Comparison of ENCODE assay signal across 8 cellular contexts in the genomic region with DNA sequence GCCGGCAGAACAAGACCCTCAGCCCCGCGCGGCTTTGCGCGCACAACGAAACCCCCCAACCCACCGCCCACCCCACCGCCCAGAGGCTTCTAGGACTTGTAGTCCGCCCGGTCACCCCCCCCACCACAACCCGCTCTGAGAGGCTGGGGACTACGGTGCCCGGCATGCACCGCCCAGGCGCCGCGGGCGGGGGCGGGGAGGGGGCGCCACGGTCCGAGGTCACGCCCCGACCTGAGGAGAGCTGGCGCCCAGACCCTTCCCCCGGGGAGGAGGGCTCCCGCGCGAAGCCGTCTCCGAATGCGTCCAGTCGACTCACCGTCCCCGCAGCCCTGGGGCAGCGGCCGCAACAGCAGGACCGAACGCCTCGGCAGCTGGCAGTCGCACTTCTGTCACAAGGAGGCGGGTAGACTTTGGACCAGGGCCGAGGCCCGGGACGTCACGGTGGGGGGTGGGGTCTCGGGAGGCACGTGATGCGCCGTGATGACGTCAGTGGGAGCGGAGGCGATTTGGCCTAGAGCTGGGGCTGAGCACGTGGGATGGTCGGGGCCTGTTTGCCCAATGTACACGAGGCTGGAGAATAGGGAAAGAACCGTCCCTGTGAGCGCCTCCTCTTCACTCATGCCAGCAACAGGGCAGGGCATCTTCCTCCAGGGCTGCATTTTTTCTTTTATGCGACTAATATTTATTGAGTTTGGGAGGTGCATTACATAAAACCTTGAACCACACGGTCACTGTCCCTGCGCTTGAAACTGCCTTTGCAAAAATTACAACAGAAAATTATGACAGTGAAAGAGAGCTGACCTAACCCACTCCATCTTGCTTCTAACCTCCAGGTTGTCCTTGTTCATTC. TPM values are rescaled to one million over a fixed set of nuclear protein-coding genes. Genes with fewer than 3 reads are reported as not detected.
DNase-seq lines count a peak whose midpoint lies in the region; ATAC-seq and TF ChIP-seq lines count a peak whose summit lies in the region.

A gene (minus strand): TSS at position 388 of the 850 bp plus-strand sequence. CDS start 24,643 bp downstream, outside the sequence.

- no peak for TF ChIP-seq RAD21 in neural cell (conservative IDR thresholded peaks at IDR 0.05)

- H3K4me3 Mint-ChIP-seq in GM23338, result peak within 1 kb of the TSS; percentile 90
- H3K4me3 Mint-ChIP-seq in stimulated activated naive CD8-positive, alpha-beta T cell treated with anti-CD3 and anti-CD28 coated beads, Interleukin-15, amount 100 ng/mL, for 72 hours, result peak within 1 kb of the TSS; percentile 83 to 89

- H3K27me3 ChIP-seq in GM23338 (ENCODE audit: insufficient read depth) (peaks cover 16% of the 10 kb centered on the region), MG63 (no peaks in the 10 kb centered on the region), SJCRH30 (no peaks in the 10 kb centered on the region), neural cell (ENCODE audit: insufficient read depth, low read depth, low read length) (no peaks in the 10 kb centered on the region)

- H3K4me1 Mint-ChIP-seq in GM23338, result peaks cover 24% of the 10 kb centered on the region
- H3K4me1 Mint-ChIP-seq in stimulated activated naive CD8-positive, alpha-beta T cell treated with anti-CD3 and anti-CD28 coated beads, Interleukin-15, amount 100 ng/mL, for 72 hours, result peaks cover 42% of the 10 kb centered on the region

- peaks cover 4% of the 10 kb centered on the region; the same call in 1 of the 2 replicates for H3K9me2 ChIP-seq in GM23338 (ENCODE audit: insufficient read depth)
- H3K9me2 ChIP-seq in neural cell (ENCODE audit: insufficient read depth, low read length), result no peaks in the 10 kb centered on the region

- peaks cover 45% of the 10 kb centered on the region for H3K79me2 ChIP-seq in GM23338 (replicated peaks; ENCODE audit: insufficient read depth)
- peaks cover 30% of the 10 kb centered on the region for H3K79me2 ChIP-seq in neural cell (replicated peaks; ENCODE audit: insufficient read depth, low read length)

- H4K20me1 ChIP-seq in GM23338 (replicated peaks; ENCODE audit: insufficient read depth), result peaks cover 13% of the 10 kb centered on the region
- H4K20me1 ChIP-seq in neural cell (ENCODE audit: insufficient read depth), result no peaks in the 10 kb centered on the region

- H3K27ac Mint-ChIP-seq in GM23338, result peak within 1 kb of the TSS; percentile 84
- peak within 1 kb of the TSS in 1 of 2 donors; percentile 85 for H3K27ac Mint-ChIP-seq in stimulated activated naive CD8-positive, alpha-beta T cell treated with anti-CD3 and anti-CD28 coated beads, Interleukin-15, amount 100 ng/mL, for 72 hours

- peak; percentile 90 for ATAC-seq in GM23338
- peak; percentile 88 for ATAC-seq in stimulated activated naive CD8-positive, alpha-beta T cell treated with anti-CD3 and anti-CD28 coated beads, Interleukin-15, amount 100 ng/mL, for 72 hours

- H3K36me3 ChIP-seq in GM23338 (ENCODE audit: insufficient read depth), result peaks cover 5% of the 10 kb centered on the region
- H3K36me3 ChIP-seq in MG63, result no peaks in the 10 kb centered on the region
- no peaks in the 10 kb centered on the region; the same call in 1 of the 2 replicates for H3K36me3 ChIP-seq in SJCRH30
- H3K36me3 ChIP-seq in neural cell (ENCODE audit: insufficient read depth, low read length), result no peaks in the 10 kb centered on the region

- H3F3A ChIP-seq in GM23338 (replicated peaks; ENCODE audit: low read depth) (peaks cover 14% of the 10 kb centered on the region), neural cell (ENCODE audit: insufficient read depth, low read length, poor library complexity, severe bottlenecking) (no peaks in the 10 kb centered on the region)

- H3K4me1 ChIP-seq in GM23338 (ENCODE audit: insufficient read depth) (peaks cover 13% of the 10 kb centered on the region; the same call in 1 of the 2 replicates), SJCRH30 (peaks cover under 1% of the 10 kb centered on the region; the same call in 1 of the 2 replicates)

- H3K4me3 ChIP-seq in GM23338 (peak within 1 kb of the TSS; percentile 91), MG63 (peak within 1 kb of the TSS; percentile 64), SJCRH30 (peak within 1 kb of the TSS; percentile 82), foreskin fibroblast (ENCODE audit: low read depth in 1 of 2, low read length in 2 of 2) (peak within 1 kb of the TSS; percentile 43 to 66), neural cell (ENCODE audit: low read length) (peak within 1 kb of the TSS; percentile 99)

- peaks cover 20% of the 10 kb centered on the region for H3K9me3 Mint-ChIP-seq in GM23338
- peaks cover 7 to 10% of the 10 kb centered on the region in 2 donors for H3K9me3 Mint-ChIP-seq in stimulated activated naive CD8-positive, alpha-beta T cell treated with anti-CD3 and anti-CD28 coated beads, Interleukin-15, amount 100 ng/mL, for 72 hours

- H3K9me3 ChIP-seq in MG63 (peaks cover 20% of the 10 kb centered on the region), SJCRH30 (replicated peaks) (0 out of 2 replicates have a peak, but pooled peaks cover 4% of the 10 kb centered on the region), neural cell (ENCODE audit: low read length) (no peaks in the 10 kb centered on the region)

- peak within 1 kb of the TSS; percentile 93 for H3K4me2 ChIP-seq in GM23338
- peak within 1 kb of the TSS; percentile 44 for H3K4me2 ChIP-seq in neural cell (ENCODE audit: low read length)

- TF ChIP-seq EP300 in neural cell (conservative IDR thresholded peaks at IDR 0.05; ENCODE audit: poor library complexity, severe bottlenecking), result peak; percentile 77

- peaks cover 28% of the 10 kb centered on the region for H3K27me3 Mint-ChIP-seq in GM23338 (ENCODE audit: insufficient read depth, low read depth, poor library complexity)
- H3K27me3 Mint-ChIP-seq in stimulated activated naive CD8-positive, alpha-beta T cell treated with anti-CD3 and anti-CD28 coated beads, Interleukin-15, amount 100 ng/mL, for 72 hours, result no peaks in the 10 kb centered on the region

- peak within 1 kb of the TSS; percentile 84 for H3K9ac ChIP-seq in neural cell (ENCODE audit: low read length)

- H3K27ac ChIP-seq in GM23338 (ENCODE audit: low read depth) (peak within 1 kb of the TSS; percentile 95), SJCRH30 (peak within 1 kb of the TSS; percentile 70), neural cell (ENCODE audit: low read length) (peak within 1 kb of the TSS; percentile 85)

- TF ChIP-seq CTCF in GM23338 (conservative IDR thresholded peaks at IDR 0.05; ENCODE audit: low read depth in 2 of 2), result no peak
- TF ChIP-seq CTCF in foreskin fibroblast (IDR thresholded peaks at IDR 0.05; ENCODE audit: low read depth, low read length), result no peak
- peak; percentile 41 for TF ChIP-seq CTCF in neural cell (IDR thresholded peaks at IDR 0.05; ENCODE audit: poor library complexity, severe bottlenecking)

- H2AFZ ChIP-seq in GM23338 (peak within 1 kb of the TSS; percentile 98), neural cell (ENCODE audit: low read depth, low read length) (peak within 1 kb of the TSS; percentile 74)

- DNase-seq in DMS79 (lab: John Stamatoyannopoulos, UW) (peak; percentile 85), GM23338 (ENCODE audit: low spot score) (peak; percentile 99), MG63 (peak; percentile 91), SJCRH30 (peak; percentile 97), foreskin fibroblast (peak; percentile 96 to 98)
- DNase-seq in activated naive CD4-positive, alpha-beta T cell (lab: John Stamatoyannopoulos, UW), result peak; percentile 81 to 90 (median 88)
- peak; percentile 92 to 95 for DNase-seq in stimulated activated naive CD8-positive, alpha-beta T cell treated with anti-CD3 and anti-CD28 coated beads, Interleukin-15, amount 100 ng/mL, for 72 hours

- peaks cover 31% of the 10 kb centered on the region for H3K36me3 Mint-ChIP-seq in GM23338 (ENCODE audit: low read depth)

TF ChIP-seq in GM23338, 12 proteins besides CTCF, POLR2A, EP300 and RAD21:
- TF ChIP-seq JUNB (IDR thresholded peaks at IDR 0.05; ENCODE audit: unreplicated experiment) (no peak), POLR2AphosphoS5 (IDR thresholded peaks at IDR 0.05; ENCODE audit: low read depth) (peak; percentile 70), CREB1 (CRISPR knock-in tag; IDR thresholded peaks at IDR 0.05; ENCODE audit: low read depth) (peak; percentile 98)
- TF ChIP-seq, protein P1, sequence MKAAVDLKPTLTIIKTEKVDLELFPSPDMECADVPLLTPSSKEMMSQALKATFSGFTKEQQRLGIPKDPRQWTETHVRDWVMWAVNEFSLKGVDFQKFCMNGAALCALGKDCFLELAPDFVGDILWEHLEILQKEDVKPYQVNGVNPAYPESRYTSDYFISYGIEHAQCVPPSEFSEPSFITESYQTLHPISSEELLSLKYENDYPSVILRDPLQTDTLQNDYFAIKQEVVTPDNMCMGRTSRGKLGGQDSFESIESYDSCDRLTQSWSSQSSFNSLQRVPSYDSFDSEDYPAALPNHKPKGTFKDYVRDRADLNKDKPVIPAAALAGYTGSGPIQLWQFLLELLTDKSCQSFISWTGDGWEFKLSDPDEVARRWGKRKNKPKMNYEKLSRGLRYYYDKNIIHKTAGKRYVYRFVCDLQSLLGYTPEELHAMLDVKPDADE (IDR thresholded peaks at IDR 0.05), result peak; percentile 76

TF ChIP-seq in neural cell, 6 proteins besides CTCF, POLR2A, EP300 and RAD21 (continues in another document):
- TF ChIP-seq MXI1 (conservative IDR thresholded peaks at IDR 0.05; ENCODE audit: poor library complexity, severe bottlenecking), result peak; percentile 48
- TF ChIP-seq TAF1 (IDR thresholded peaks at IDR 0.05; ENCODE audit: low read depth), result peak; percentile 62

RNA-seq across cellular contexts. Expression of the gene that starts here (rescaled TPM):
- 56.3 and 57.6 TPM in 2 replicates for total RNA-seq in GM23338 (2014; rRNA removed; shearing (Covaris generic))
- 38.2 and 39.2 TPM in 2 replicates for polyA plus RNA-seq in GM23338 (2016; fragmentation: Nextera tagmentation; extraction: Ambion mirVana)
- total RNA-seq in MG63 (2014; rRNA removed; shearing (Covaris generic); ENCODE audit: low replicate concordance), result 4.0 and 8.8 TPM in 2 replicates
- total RNA-seq in SJCRH30 (2014; rRNA removed; shearing (Covaris generic)), result 28.6 and 31.0 TPM in 2 replicates
- polyA plus RNA-seq in neural cell, result 16.4 and 18.8 TPM in 2 replicates
- 15.3 and 18.8 TPM in 2 replicates for polyA minus RNA-seq in neural cell

Comparison
In these comparisons a context has a peak if more than half of its experiments do, and no peak if none do; other contexts are left out.
1. Peak in every context shown above with its lines: DNase-seq, ATAC-seq, H3K4me3 ChIP-seq and H3K27ac ChIP-seq.